Comparison of ENCODE assay signal across 30 cellular contexts in genomic region chr2:225493420-225494099, GRCh38.
"Had no signal": no experiment of that assay in that cellular context is flagged by ENCODE, and none has a peak within 500 bp of the region (broad histone marks: within the 10 kb centered on the region; RNA-seq: fewer than 3 reads in every experiment).

No MANE protein-coding gene starts in this region.

- H3K27me3 Mint-ChIP-seq: dendritic cell treated with granulocyte-macrophage colony-stimulating factor and Interleukin-4, amounts not matched to agents 40 ng/mL and 50 ng/mL, for 4 days; T-helper 17 cell; type B pancreatic cell had no signal

- H2AFZ ChIP-seq: neural progenitor cell, parathyroid adenoma had no signal

- H3K9ac ChIP-seq: neural progenitor cell, parathyroid adenoma had no signal

- H3K4me2 ChIP-seq: neural progenitor cell had no signal

- H3K36me3 ChIP-seq: breast epithelium, gastrocnemius medialis, neural progenitor cell, vagina, WERI-Rb-1 had no signal

- H3K4me3 Mint-ChIP-seq: activated CD4-positive, alpha-beta memory T cell treated with anti-CD3 and anti-CD28 coated beads, Interleukin-2, amount 10 ng/mL, durations not matched to agents 7 days and 5 days; activated CD4-positive, alpha-beta T cell treated with anti-CD3 and anti-CD28 coated beads, Interleukin-2, amount 10 ng/mL, durations not matched to agents 24 days and 14 days; activated T-cell treated with anti-CD3 and anti-CD28 coated beads, Interleukin-2, amount 50 U/mL, for 24 hours; central memory CD8-positive, alpha-beta T cell; dendritic cell treated with granulocyte-macrophage colony-stimulating factor and Interleukin-4, amounts not matched to agents 40 ng/mL and 50 ng/mL, for 4 days; endodermal cell; natural killer cell; neural progenitor cell; T-helper 17 cell; type B pancreatic cell had no signal

- DNase-seq: activated CD4-positive, alpha-beta memory T cell treated with anti-CD3 and anti-CD28 coated beads, Interleukin-2, amount 10 ng/mL, durations not matched to agents 7 days and 5 days; activated CD4-positive, alpha-beta T cell treated with anti-CD3 and anti-CD28 coated beads, Interleukin-2, amount 10 ng/mL, durations not matched to agents 24 days and 14 days; activated CD4-positive, CD25-positive, alpha-beta regulatory T cell treated with anti-CD3 and anti-CD28 coated beads, Interleukin-2, amount 50 U/mL, for 72 hours; activated CD8-positive, alpha-beta memory T cell treated with anti-CD3 and anti-CD28 coated beads, Interleukin-2, amount 50 U/mL, for 48 hours; activated gamma-delta T cell treated with Interleukin-2 at 50 U/mL for 16 hours; activated naive CD4-positive, alpha-beta T cell treated with anti-CD3 and anti-CD28 coated beads, Interleukin-2, amount 50 U/mL, for 16 hours; activated T-cell treated with anti-CD3 and anti-CD28 coated beads, Interleukin-2, amount 50 U/mL, for 24 hours; amniotic stem cell; endodermal cell; gastrocnemius medialis; hippocampal formation; left colon; mesendoderm; natural killer cell; occipital lobe; right cardiac atrium; stimulated activated naive CD8-positive, alpha-beta T cell treated with anti-CD3 and anti-CD28 coated beads, Interleukin-15, Interleukin-2, amounts not matched to agents 100 U/mL and 50 U/mL, for 24 hours; T-helper 17 cell; T1000; testis; WERI-Rb-1 had no signal

- H3K9me3 Mint-ChIP-seq: activated CD4-positive, alpha-beta memory T cell treated with anti-CD3 and anti-CD28 coated beads, Interleukin-2, amount 10 ng/mL, durations not matched to agents 7 days and 5 days; activated CD4-positive, alpha-beta T cell treated with anti-CD3 and anti-CD28 coated beads, Interleukin-2, amount 10 ng/mL, durations not matched to agents 24 days and 14 days; activated T-cell treated with anti-CD3 and anti-CD28 coated beads, Interleukin-2, amount 50 U/mL, for 24 hours; central memory CD8-positive, alpha-beta T cell; dendritic cell treated with granulocyte-macrophage colony-stimulating factor and Interleukin-4, amounts not matched to agents 40 ng/mL and 50 ng/mL, for 4 days; endodermal cell; natural killer cell; neural progenitor cell; type B pancreatic cell had no signal

- H3K9me3 ChIP-seq: breast epithelium, gastrocnemius medialis, testis, vagina had no signal

- H3K4me1 Mint-ChIP-seq: activated CD4-positive, alpha-beta memory T cell treated with anti-CD3 and anti-CD28 coated beads, Interleukin-2, amount 10 ng/mL, durations not matched to agents 7 days and 5 days; activated CD4-positive, alpha-beta T cell treated with anti-CD3 and anti-CD28 coated beads, Interleukin-2, amount 10 ng/mL, durations not matched to agents 24 days and 14 days; central memory CD8-positive, alpha-beta T cell; endodermal cell; natural killer cell; T-helper 17 cell had no signal

- H3K27me3 ChIP-seq: breast epithelium, gastrocnemius medialis, neural progenitor cell, testis, vagina had no signal

- H3K79me2 ChIP-seq: parathyroid adenoma had no signal

- FAIRE-seq: astrocyte, keratinocyte had no signal

- H3K36me3 Mint-ChIP-seq: natural killer cell, neural progenitor cell, type B pancreatic cell had no signal

- H3K4me3 ChIP-seq: breast epithelium, gastrocnemius medialis, neural progenitor cell, testis, vagina had no signal

- H3K4me1 ChIP-seq: breast epithelium, gastrocnemius medialis, neural progenitor cell, parathyroid adenoma, testis, vagina had no signal

- H3K27ac Mint-ChIP-seq: activated CD4-positive, alpha-beta memory T cell treated with anti-CD3 and anti-CD28 coated beads, Interleukin-2, amount 10 ng/mL, durations not matched to agents 7 days and 5 days; activated CD4-positive, alpha-beta T cell treated with anti-CD3 and anti-CD28 coated beads, Interleukin-2, amount 10 ng/mL, durations not matched to agents 24 days and 14 days; activated T-cell treated with anti-CD3 and anti-CD28 coated beads, Interleukin-2, amount 50 U/mL, for 24 hours; dendritic cell treated with granulocyte-macrophage colony-stimulating factor and Interleukin-4, amounts not matched to agents 40 ng/mL and 50 ng/mL, for 4 days; endodermal cell; natural killer cell; neural progenitor cell; T-helper 17 cell; type B pancreatic cell had no signal

- H3K27ac ChIP-seq: breast epithelium, neural progenitor cell, parathyroid adenoma, testis, vagina, WERI-Rb-1 had no signal

- ATAC-seq: left colon, natural killer cell, right cardiac atrium, T-helper 17 cell had no signal
